Comparison of ENCODE assay signal across 13 cellular contexts in genomic region chr7:158015403-158016116, GRCh38.
DNase-seq lines count a peak whose midpoint lies in the region; ATAC-seq, FAIRE-seq and TF ChIP-seq lines count a peak whose summit lies in the region.
"Had no signal": no experiment of that assay in that cellular context is flagged by ENCODE, and none has a peak within 500 bp of the region (broad histone marks: within the 10 kb centered on the region; RNA-seq: fewer than 3 reads in every experiment).

No MANE protein-coding gene starts in this region.

- FAIRE-seq in RCC 7860 (lab: Jason Lieb, UNC), result no peak
- FAIRE-seq: frontal cortex had no signal

- no peak overlapping the region for H3K9ac ChIP-seq in mucosa of rectum (ENCODE audit: low read depth in 1 of 2, low read length in 2 of 2)

- ATAC-seq in left ventricle myocardium superior (no peak), esophagus mucosa (no peak), HG02763 (IDR thresholded peaks at IDR 0.05; ENCODE audit: unreplicated experiment) (no peak)

- H3K36me3 ChIP-seq in mucosa of rectum (ENCODE audit: control insufficient read depth in 2 of 2, insufficient read depth in 2 of 2, low read length in 2 of 2), result no peaks in the 10 kb centered on the region
- H3K36me3 ChIP-seq: prostate gland had no signal

- H3K27me3 ChIP-seq in dorsolateral prefrontal cortex (peaks cover 0 to 18% (median 0%) of the 10 kb centered on the region in 45 donors), mucosa of rectum (ENCODE audit: control insufficient read depth in 2 of 2, insufficient read depth in 2 of 2, low read length in 2 of 2) (no peaks in the 10 kb centered on the region)

- peak overlapping the region in 4 of 59 donors; percentile 11 to 55 (median 29) for H3K27ac ChIP-seq in dorsolateral prefrontal cortex
- peak overlapping the region in 1 of 2 donors; percentile 21 for H3K27ac ChIP-seq in mucosa of rectum (ENCODE audit: low read depth in 2 of 2, low read length in 2 of 2)
- H3K27ac ChIP-seq: PC-9, prostate gland had no signal

- H3K4me1 ChIP-seq in mucosa of rectum (ENCODE audit: control insufficient read depth in 2 of 2, insufficient read depth in 2 of 2, low read length in 2 of 2), result peaks cover 3 to 4% of the 10 kb centered on the region in 2 donors
- H3K4me1 ChIP-seq: prostate gland had no signal

- TF ChIP-seq CTCF in dorsolateral prefrontal cortex (IDR thresholded peaks at IDR 0.05 in 54 of 56, conservative IDR thresholded peaks at IDR 0.05 in 2 of 56; ENCODE audit: low read depth in 1 of 56, partially characterized antibody in 56 of 56), result no peak

- DNase-seq in cardiac septum (ENCODE audit: low spot score), result peak; percentile 43
- DNase-seq in left ventricle myocardium superior, result no peak
- no peak for DNase-seq in dorsolateral prefrontal cortex
- no peak for DNase-seq in RCC 7860 (ENCODE audit: low spot score)
- DNase-seq in NCI-H345 (lab: John Stamatoyannopoulos, UW), result no peak
- DNase-seq: activated CD4-positive, alpha-beta memory T cell treated with anti-CD3 and anti-CD28 coated beads, Interleukin-2, amount 10 ng/mL, durations not matched to agents 7 days and 5 days; EL; PC-9 had no signal

- H3K9me3 ChIP-seq in mucosa of rectum (ENCODE audit: control insufficient read depth in 2 of 2, low read length in 2 of 2), result no peaks in the 10 kb centered on the region
- H3K9me3 ChIP-seq: prostate gland had no signal

- intact Hi-C loops in cardiac septum (cut with DNase I), result no loop called here
- intact Hi-C loops in left ventricle myocardium superior (cut with micrococcal nuclease), result no loop called here
- intact Hi-C loops in dorsolateral prefrontal cortex (cut with DNase I), result no loop called here

- H3K4me3 ChIP-seq in dorsolateral prefrontal cortex (peak overlapping the region in 37 of 59 donors; percentile 3 to 49 (median 24)), mucosa of rectum (ENCODE audit: low read length in 2 of 2) (peak overlapping the region; percentile 15 to 45)
- H3K4me3 ChIP-seq: PC-9 had no signal
